1 cellular context compared by ENCODE assay signal in genomic region chr6:167872538-167873210, GRCh38.
TF ChIP-seq lines count a peak whose summit lies in the region.

No MANE protein-coding gene starts in this region.

TF ChIP-seq in IMR-90, 13 proteins besides CTCF, POLR2A, EP300 and RAD21 (continued from another document):
- TF ChIP-seq FOS (IDR thresholded peaks at IDR 0.05; ENCODE audit: low read depth, low read length) (no peak), CHD1 (IDR thresholded peaks at IDR 0.05; ENCODE audit: low read depth, low read length) (no peak)
